28 cellular contexts compared by ENCODE assay signal in genomic region chr7:23098029-23098428, GRCh38.
"Had no signal": no experiment of that assay in that cellular context is flagged by ENCODE, and none has a peak within 500 bp of the region (broad histone marks: within the 10 kb centered on the region; RNA-seq: fewer than 3 reads in every experiment).

No MANE protein-coding gene starts in this region.

- H3K4me1 ChIP-seq: ascending aorta had no signal

- H3K27me3 ChIP-seq: ascending aorta, cardiac muscle cell had no signal

- H3K27ac ChIP-seq: ascending aorta, cardiac muscle cell, VCaP had no signal

- H3K4me3 ChIP-seq: ascending aorta, cardiac muscle cell had no signal

- DNase-seq: activated B cell treated with CpG ODN at 0.5 μM for 24 hours; activated CD4-positive, alpha-beta memory T cell treated with anti-CD3 and anti-CD28 coated beads for 36 hours; activated CD4-positive, alpha-beta T cell treated with anti-CD3 and anti-CD28 coated beads for 4 hours; activated CD4-positive, alpha-beta T cell treated with anti-CD3 and anti-CD28 coated beads, Interleukin-2, amount 10 ng/mL, durations not matched to agents 24 days and 14 days; activated CD4-positive, alpha-beta T cell treated with anti-CD3 and anti-CD28 coated beads, Interleukin-2, amount 50 U/mL, for 1 hour; activated CD4-positive, alpha-beta T cell treated with anti-CD3 and anti-CD28 coated beads, Interleukin-2, amount 50 U/mL, for 4 hours; activated CD4-positive, CD25-positive, alpha-beta regulatory T cell treated with anti-CD3 and anti-CD28 coated beads, Interleukin-2, amount 50 U/mL, for 72 hours; activated CD8-positive, alpha-beta memory T cell treated with anti-CD3 and anti-CD28 coated beads, Interleukin-2, amount 50 U/mL, for 4 hours; activated CD8-positive, alpha-beta T cell treated with anti-CD3 and anti-CD28 coated beads for 36 hours; activated naive CD4-positive, alpha-beta T cell treated with anti-CD3 and anti-CD28 coated beads, Interleukin-2, amount 10 ng/mL, durations not matched to agents 7 days and 5 days; activated naive CD4-positive, alpha-beta T cell treated with Interleukin-2 at 50 U/mL for 16 hours; activated naive CD8-positive, alpha-beta T cell treated with anti-CD3 and anti-CD28 coated beads, Interleukin-2, amount 10 ng/mL, durations not matched to agents 7 days and 5 days; activated naive CD8-positive, alpha-beta T cell treated with anti-CD3 and anti-CD28 coated beads, Interleukin-2, amount 50 U/mL, for 24 hours; activated T-cell treated with anti-CD3 and anti-CD28 coated beads for 4 hours; activated T-cell treated with anti-CD3 and anti-CD28 coated beads, Interleukin-2, amount 50 U/mL, for 1 hour; activated T-cell treated with anti-CD3 and anti-CD28 coated beads, Interleukin-2, amount 50 U/mL, for 4 hours; activated T-cell treated with anti-CD3 and anti-CD28 coated beads, Interleukin-2, amount 50 U/mL, for 72 hours; amygdala; anterior cingulate cortex; caudate nucleus; SW 1271; T-helper 1 cell; T-helper 2 cell; T-helper 9 cell had no signal

- H3K36me3 ChIP-seq: ascending aorta, cardiac muscle cell had no signal

- ATAC-seq: activated CD8-positive, alpha-beta T cell treated with anti-CD3 and anti-CD28 coated beads for 36 hours; activated naive CD8-positive, alpha-beta T cell treated with anti-CD3 and anti-CD28 coated beads, Interleukin-2, amount 50 U/mL, for 24 hours; activated T-cell treated with anti-CD3 and anti-CD28 coated beads, Interleukin-2, amount 50 U/mL, for 4 hours; activated T-cell treated with anti-CD3 and anti-CD28 coated beads, Interleukin-2, amount 50 U/mL, for 72 hours; activated T-helper 17 cell treated with anti-CD3 and anti-CD28 coated beads, Interleukin-2, amount 50 U/mL, for 72 hours had no signal
